8 cellular contexts compared by ENCODE assay signal in the genomic region with DNA sequence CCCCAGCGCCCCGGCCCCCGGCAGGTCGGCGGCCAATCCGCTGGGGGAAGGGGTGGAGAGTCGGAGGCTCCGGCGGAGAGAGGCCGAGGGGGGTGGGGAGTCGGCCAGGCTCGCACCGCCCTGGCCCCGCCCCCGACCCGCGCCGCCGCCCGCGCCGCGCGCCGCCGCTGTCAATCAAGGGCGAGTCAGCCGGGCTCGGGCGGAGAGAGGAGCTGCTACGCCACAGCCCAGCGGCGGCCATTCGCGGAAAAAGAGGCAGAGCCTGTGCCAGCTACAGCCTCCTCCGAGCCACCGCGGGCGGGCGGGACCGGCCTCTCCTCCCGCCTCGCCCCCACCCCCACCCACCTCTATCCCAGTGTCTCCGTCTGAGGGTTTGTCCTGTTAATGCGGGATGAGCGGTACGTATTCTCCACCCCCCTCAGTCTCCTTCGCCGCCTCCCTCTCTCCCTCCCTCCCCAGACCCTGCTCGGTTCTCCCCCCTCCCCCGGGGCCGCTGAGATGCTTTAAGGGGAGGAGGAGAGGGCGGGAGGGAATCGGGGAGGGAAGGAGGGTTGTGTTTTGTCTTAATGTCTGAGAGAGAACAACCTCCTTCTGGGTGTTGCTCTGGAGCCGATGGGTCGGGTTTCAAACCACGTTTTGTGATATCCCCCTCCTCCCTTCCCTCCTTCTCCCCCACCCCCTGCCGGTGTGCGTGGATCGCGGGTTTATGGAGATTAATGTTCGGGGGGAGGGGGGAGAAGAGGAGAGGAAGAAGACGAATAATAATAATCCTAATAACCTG. TPM values are rescaled to one million over a fixed set of nuclear protein-coding genes. Genes with fewer than 3 reads are reported as not detected.
A peak's percentile ranks its signal among the peaks of the same experiment; 100 is the strongest.
DNase-seq lines count a peak whose midpoint lies in the region; ATAC-seq and TF ChIP-seq lines count a peak whose summit lies in the region.

A gene (plus strand): TSS at position 223 of the 781 bp plus-strand sequence. CDS start 169 bp downstream, at position 392.

- DNase-seq in DMS79 treated with DMSO at 0.1 percent for 48 hours (lab: John Stamatoyannopoulos, UW) (peak; percentile 89), Peyer's patch (peak; percentile 93 to 98 (median 98)), esophagus muscularis mucosa (ENCODE audit: extremely low spot score) (peak; percentile 97)
- DNase-seq in activated T-cell treated with anti-CD3 and anti-CD28 coated beads, Interleukin-2, amount 50 U/mL, for 48 hours = peak; percentile 96 to 97
- DNase-seq in stimulated activated CD8-positive, alpha-beta memory T cell treated with anti-CD3 and anti-CD28 coated beads, Interleukin-7, amount 100 ng/mL, for 24 hours (ENCODE audit: low read depth) = peak; percentile 87

- H3K27me3 ChIP-seq in Peyer's patch = no peaks in the 10 kb centered on the region
- H3K27me3 ChIP-seq in esophagus muscularis mucosa = no peaks in the 10 kb centered on the region
- H3K27me3 ChIP-seq in muscle layer of duodenum (ENCODE audit: low read depth, low read length) = no peaks in the 10 kb centered on the region

- peak within 1 kb of the TSS; percentile 62 to 91 (median 84) for H3K4me3 ChIP-seq in Peyer's patch
- H3K4me3 ChIP-seq in esophagus muscularis mucosa = peak within 1 kb of the TSS; percentile 81 to 88 (median 85)
- H3K4me3 ChIP-seq in muscle layer of duodenum (ENCODE audit: low read depth in 1 of 2, low read length in 2 of 2) = peak within 1 kb of the TSS; percentile 85 to 88

- peak within 1 kb of the TSS; percentile 96 for H3K27ac ChIP-seq in KOPT-K1 (ENCODE audit: low read depth, low read length, poor library complexity, severe bottlenecking)
- H3K27ac ChIP-seq in Peyer's patch = peak within 1 kb of the TSS; percentile 97 to 98 (median 98)
- peak within 1 kb of the TSS; percentile 98 to 100 (median 99) for H3K27ac ChIP-seq in esophagus muscularis mucosa (replicated peaks in 1 of 4)
- peak within 1 kb of the TSS; percentile 94 for H3K27ac ChIP-seq in muscle layer of duodenum (ENCODE audit: low read length)

- TF ChIP-seq EP300 in esophagus muscularis mucosa (IDR thresholded peaks at IDR 0.05) = no peak

- intact Hi-C loops in esophagus muscularis mucosa (cut with DNase I) = no loop called here

- peaks cover 23% of the 10 kb centered on the region for H3K36me3 ChIP-seq in KOPT-K1 (ENCODE audit: insufficient read depth, low read length)
- no peaks in the 10 kb centered on the region for H3K36me3 ChIP-seq in Peyer's patch
- peaks cover 0 to 8% (median 0%) of the 10 kb centered on the region in 4 donors for H3K36me3 ChIP-seq in esophagus muscularis mucosa
- H3K36me3 ChIP-seq in muscle layer of duodenum (ENCODE audit: control insufficient read depth in 1 of 2, insufficient read depth in 2 of 2, low read length in 2 of 2) = peaks cover 0 to 4% of the 10 kb centered on the region in 2 donors

- TF ChIP-seq CTCF in Peyer's patch (IDR thresholded peaks at IDR 0.05) (no peak), esophagus muscularis mucosa (IDR thresholded peaks at IDR 0.05) (no peak)

- peak; percentile 20 to 43 for TF ChIP-seq POLR2A in Peyer's patch (IDR thresholded peaks at IDR 0.05)
- TF ChIP-seq POLR2A in esophagus muscularis mucosa (IDR thresholded peaks at IDR 0.05; ENCODE audit: low read depth) = no peak

- ATAC-seq in GM21825 (IDR thresholded peaks at IDR 0.05; ENCODE audit: unreplicated experiment) = peak; percentile 66

- no peaks in the 10 kb centered on the region for H3K9me3 ChIP-seq in KOPT-K1 (ENCODE audit: insufficient read depth, low read length, poor library complexity, severe bottlenecking)
- no peaks in the 10 kb centered on the region for H3K9me3 ChIP-seq in Peyer's patch
- H3K9me3 ChIP-seq in esophagus muscularis mucosa = no peaks in the 10 kb centered on the region
- no peaks in the 10 kb centered on the region for H3K9me3 ChIP-seq in muscle layer of duodenum (ENCODE audit: control insufficient read depth in 1 of 2, low read length in 2 of 2)

- under 1% methylated on average over 25 of the region's 63 CpGs for WGBS in esophagus muscularis mucosa

- H3K4me1 ChIP-seq in Peyer's patch (peaks cover 0 to 33% (median 6%) of the 10 kb centered on the region in 4 donors), esophagus muscularis mucosa (peaks cover 44 to 55% (median 53%) of the 10 kb centered on the region in 4 donors), muscle layer of duodenum (ENCODE audit: control insufficient read depth in 1 of 2, insufficient read depth in 2 of 2, low read length in 2 of 2) (peaks cover 6 to 31% of the 10 kb centered on the region in 2 donors)

RNA-seq across cellular contexts. Expression of the gene that starts here (rescaled TPM):
- total RNA-seq in Peyer's patch (10 to 100 TPM in 1 of 4 donors, 1 to 10 TPM in 3; 4.2 to 16.5 (median 5.1) TPM), esophagus muscularis mucosa (10 to 100 TPM in 2 of 4 donors, 1 to 10 TPM in 2; 8.0 to 44.9 (median 14.0) TPM)

Comparison
In these comparisons a context has a peak if more than half of its experiments do, and no peak if none do; other contexts are left out.
1. Peak in every context shown above with its lines: DNase-seq, ATAC-seq, H3K4me3 ChIP-seq and H3K27ac ChIP-seq.